ENCODE assay signal across 16 cellular contexts in the genomic region with DNA sequence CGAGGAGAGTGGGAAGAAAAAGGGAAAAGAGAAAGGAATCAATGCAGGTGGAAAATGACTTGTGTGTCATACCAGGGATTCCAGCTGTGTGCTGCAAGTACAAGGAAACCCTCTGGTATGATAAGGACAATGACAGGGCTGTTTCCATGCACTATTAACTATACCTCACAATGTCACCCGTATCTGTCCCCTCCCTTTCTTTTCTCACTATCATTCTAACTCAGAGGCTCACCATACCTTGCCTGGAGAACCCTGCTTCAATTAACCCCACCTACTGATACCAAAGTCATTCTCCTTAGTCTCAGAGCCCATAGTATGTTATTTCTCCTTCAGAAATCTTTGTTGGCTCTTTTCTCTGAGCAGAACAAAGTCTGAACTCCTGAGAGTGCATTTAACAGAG.
"Had no signal": no experiment of that assay in that cellular context is flagged by ENCODE, and none has a peak within 500 bp of the region (broad histone marks: within the 10 kb centered on the region; RNA-seq: fewer than 3 reads in every experiment).

No MANE protein-coding gene starts in this region.

- H3K27me3 ChIP-seq: body of pancreas, colonic mucosa, foreskin keratinocyte had no signal

- H3K4me1 Mint-ChIP-seq: activated naive CD8-positive, alpha-beta T cell treated with anti-CD3 and anti-CD28 coated beads for 36 hours; naive thymus-derived CD8-positive, alpha-beta T cell; stimulated activated effector memory CD8-positive, alpha-beta T cell treated with anti-CD3 and anti-CD28 coated beads, Interleukin-12 subunit alpha, Interleukin-12 subunit beta, amount 100 ng/mL, for 72 hours had no signal

- DNase-seq: activated CD4-positive, alpha-beta T cell treated with anti-CD3 and anti-CD28 coated beads, Interleukin-2, amount 50 U/mL, for 1 hour; activated CD8-positive, alpha-beta memory T cell treated with anti-CD3 and anti-CD28 coated beads for 24 hours; activated naive CD8-positive, alpha-beta T cell treated with anti-CD3 and anti-CD28 coated beads for 36 hours; amygdala; body of pancreas; central memory CD4-positive, alpha-beta T cell; colonic mucosa; effector CD8-positive, alpha-beta T cell; foreskin keratinocyte; glutamatergic neuron; mesenchymal stem cell; naive thymus-derived CD8-positive, alpha-beta T cell had no signal

- H3K4me1 ChIP-seq: body of pancreas, colonic mucosa had no signal

- H3K4me3 ChIP-seq: body of pancreas, colonic mucosa, thoracic aorta had no signal

- ATAC-seq: activated CD4-positive, CD25-positive, alpha-beta regulatory T cell treated with anti-CD3 and anti-CD28 coated beads, Interleukin-2, amount 50 U/mL, for 24 hours; body of pancreas; foreskin keratinocyte; naive thymus-derived CD8-positive, alpha-beta T cell; stimulated activated effector memory CD8-positive, alpha-beta T cell treated with anti-CD3 and anti-CD28 coated beads, Interleukin-12 subunit alpha, Interleukin-12 subunit beta, amount 100 ng/mL, for 72 hours had no signal

- H3K4me3 Mint-ChIP-seq: activated naive CD8-positive, alpha-beta T cell treated with anti-CD3 and anti-CD28 coated beads for 36 hours; activated T-helper 1 cell treated with anti-CD3 and anti-CD28 coated beads, Interleukin-12 subunit alpha, Interleukin-12 subunit beta, Interleukin-2, Interleukin-4 antibody, amounts not matched to agents 30 ng/mL and 10 ng/mL and 1 ng/mL, durations not matched to agents 14 hours and 24 hours and 36 hours; naive thymus-derived CD8-positive, alpha-beta T cell; stimulated activated effector memory CD8-positive, alpha-beta T cell treated with anti-CD3 and anti-CD28 coated beads, Interleukin-12 subunit alpha, Interleukin-12 subunit beta, amount 100 ng/mL, for 72 hours had no signal

- H3K27ac Mint-ChIP-seq: activated naive CD8-positive, alpha-beta T cell treated with anti-CD3 and anti-CD28 coated beads for 36 hours; activated T-helper 1 cell treated with anti-CD3 and anti-CD28 coated beads, Interleukin-12 subunit alpha, Interleukin-12 subunit beta, Interleukin-2, Interleukin-4 antibody, amounts not matched to agents 30 ng/mL and 10 ng/mL and 1 ng/mL, durations not matched to agents 14 hours and 24 hours and 36 hours; naive thymus-derived CD8-positive, alpha-beta T cell; stimulated activated effector memory CD8-positive, alpha-beta T cell treated with anti-CD3 and anti-CD28 coated beads, Interleukin-12 subunit alpha, Interleukin-12 subunit beta, amount 100 ng/mL, for 72 hours had no signal

- H3K36me3 ChIP-seq: colonic mucosa, thoracic aorta had no signal

- H3K36me3 Mint-ChIP-seq: activated naive CD8-positive, alpha-beta T cell treated with anti-CD3 and anti-CD28 coated beads for 36 hours; stimulated activated effector memory CD8-positive, alpha-beta T cell treated with anti-CD3 and anti-CD28 coated beads, Interleukin-12 subunit alpha, Interleukin-12 subunit beta, amount 100 ng/mL, for 72 hours had no signal

- H3K27me3 Mint-ChIP-seq: activated naive CD8-positive, alpha-beta T cell treated with anti-CD3 and anti-CD28 coated beads for 36 hours had no signal

- H3K9me3 ChIP-seq: colonic mucosa, thoracic aorta had no signal

- H3K27ac ChIP-seq: body of pancreas, colonic mucosa, foreskin keratinocyte, thoracic aorta had no signal
